Comparison of ENCODE assay signal across 1 cellular context in genomic region chr5:78557601-78558000, GRCh38.
TF ChIP-seq lines count a peak whose summit lies in the region.

No MANE protein-coding gene starts in this region.

TF ChIP-seq in K562, 482 proteins besides CTCF, POLR2A, EP300 and RAD21 (continued from another document):
- TF ChIP-seq ZBTB12 (CRISPR knock-in tag; IDR thresholded peaks at IDR 0.05): no peak
- TF ChIP-seq, protein P1, sequence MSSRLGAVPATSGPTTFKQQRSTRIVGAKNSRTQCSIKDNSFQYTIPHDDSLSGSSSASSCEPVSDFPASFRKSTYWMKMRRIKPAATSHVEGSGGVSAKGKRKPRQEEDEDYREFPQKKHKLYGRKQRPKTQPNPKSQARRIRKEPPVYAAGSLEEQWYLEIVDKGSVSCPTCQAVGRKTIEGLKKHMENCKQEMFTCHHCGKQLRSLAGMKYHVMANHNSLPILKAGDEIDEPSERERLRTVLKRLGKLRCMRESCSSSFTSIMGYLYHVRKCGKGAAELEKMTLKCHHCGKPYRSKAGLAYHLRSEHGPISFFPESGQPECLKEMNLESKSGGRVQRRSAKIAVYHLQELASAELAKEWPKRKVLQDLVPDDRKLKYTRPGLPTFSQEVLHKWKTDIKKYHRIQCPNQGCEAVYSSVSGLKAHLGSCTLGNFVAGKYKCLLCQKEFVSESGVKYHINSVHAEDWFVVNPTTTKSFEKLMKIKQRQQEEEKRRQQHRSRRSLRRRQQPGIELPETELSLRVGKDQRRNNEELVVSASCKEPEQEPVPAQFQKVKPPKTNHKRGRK (tag; IDR thresholded peaks at IDR 0.05): no peak
- TF ChIP-seq, protein P2, sequence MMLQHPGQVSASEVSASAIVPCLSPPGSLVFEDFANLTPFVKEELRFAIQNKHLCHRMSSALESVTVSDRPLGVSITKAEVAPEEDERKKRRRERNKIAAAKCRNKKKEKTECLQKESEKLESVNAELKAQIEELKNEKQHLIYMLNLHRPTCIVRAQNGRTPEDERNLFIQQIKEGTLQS (IDR thresholded peaks at IDR 0.05): no peak
- TF ChIP-seq, protein P2 (CRISPR knock-in tag; conservative IDR thresholded peaks at IDR 0.05): no peak
